Comparison of ENCODE assay signal across 8 cellular contexts in genomic region chr3:158110658-158111018, GRCh38. TPM values are rescaled to one million over a fixed set of nuclear protein-coding genes. Genes with fewer than 3 reads are reported as not detected.
A peak's percentile ranks its signal among the peaks of the same experiment; 100 is the strongest.
DNase-seq lines count a peak whose midpoint lies in the region; ATAC-seq and TF ChIP-seq lines count a peak whose summit lies in the region.

No MANE protein-coding gene starts in this region.

- peaks cover 4 to 13% (median 7%) of the 10 kb centered on the region in 3 donors for H3K9me3 Mint-ChIP-seq in T-cell

- ATAC-seq in left cardiac atrium (no peak), T-cell (replicated peaks in 1 of 4) (peak in 1 of 4 experiments; percentile 18)

- H3K4me3 Mint-ChIP-seq in T-cell: peak overlapping the region; percentile 89 to 96 (median 89)

- no peaks in the 10 kb centered on the region for H3K9me3 ChIP-seq in cardiac muscle cell (ENCODE audit: low read depth)

- peaks cover 41% of the 10 kb centered on the region for H3K27me3 ChIP-seq in cardiac muscle cell

- CTCF ChIA-PET in T-cell (lab: Charles Lee): interaction anchor here (0.6 to 1.2 kb wide), 4 partner anchors 11 to 691 kb away, joined by 3 to 8 read pairs (median 4); partner anchors contain the start of genes GFM1 (in 1 of the 2) and MFSD1 (in 1 of the 2)

- H3K4me3 ChIP-seq in cardiac muscle cell (peak overlapping the region; percentile 79), iPS-11a (ENCODE audit: low read depth, low read length) (peak overlapping the region; percentile 89)

- H3K4me1 ChIP-seq in cardiac muscle cell (ENCODE audit: low read depth): no peaks in the 10 kb centered on the region

- DNase-seq in cardiac muscle cell (ENCODE audit: low read depth in 1 of 2, low spot score in 1 of 2) (no peak), left cardiac atrium (no peak), T-cell (no peak), substantia nigra (lab: John Stamatoyannopoulos, UW) (no peak), hypothalamus (lab: John Stamatoyannopoulos, UW) (no peak), NCI-H510A (lab: John Stamatoyannopoulos, UW) (no peak)
- no peak for DNase-seq in stimulated activated CD4-positive, alpha-beta T cell treated with anti-CD3 and anti-CD28 coated beads, Interleukin-4, amount 100 ng/mL, for 1 hour

- H3K36me3 Mint-ChIP-seq in T-cell: peaks cover 14% of the 10 kb centered on the region

- peaks cover 33 to 34% of the 10 kb centered on the region in 2 donors for H3K27me3 Mint-ChIP-seq in T-cell

- H3K4me1 Mint-ChIP-seq in T-cell: peaks cover 65 to 77% (median 68%) of the 10 kb centered on the region in 3 donors

- POLR2A ChIA-PET in T-cell (lab: Charles Lee): interaction anchor here in 1 of 2 donors (0.7 kb wide), 1 partner anchor 1445 kb away, joined by 4 read pairs; no protein-coding TSS in a partner anchor

- no peak for TF ChIP-seq CTCF in cardiac muscle cell (IDR thresholded peaks at IDR 0.05; ENCODE audit: low read depth, low read length)

- H3K27ac ChIP-seq in cardiac muscle cell (peak overlapping the region; percentile 89), substantia nigra (ENCODE audit: low read depth, low read length, poor library complexity, severe bottlenecking) (peak overlapping the region; percentile 52)

- no peaks in the 10 kb centered on the region for H3K36me3 ChIP-seq in cardiac muscle cell

- H3K27ac Mint-ChIP-seq in T-cell: peak overlapping the region; percentile 36 to 73

- intact Hi-C loops in left cardiac atrium (cut with DNase I): loop anchor here in 1 of 2 donors (5.0 kb wide), 1 partner anchor 322 kb away; no protein-coding TSS in a partner anchor

RNA-seq across cellular contexts. Expression of gene RSRC1, which starts 0.7 kb away (rescaled TPM):
- total RNA-seq in cardiac muscle cell (28.9 and 55.9 TPM in 2 replicates), left cardiac atrium (10 to 100 TPM; 22.6 to 23.6 TPM), T-cell (10 to 100 TPM; 29.9 to 35.0 (median 31.1) TPM)
- polyA plus RNA-seq in cardiac muscle cell: 23.6 and 24.8 TPM in 2 replicates

RNA-seq across cellular contexts. Expression of gene SHOX2, which starts 4.4 kb away (rescaled TPM):
- total RNA-seq in cardiac muscle cell: 0.14 and 1.5 TPM in 2 replicates
- 0.44 TPM in 1 of 2 replicates, not detected in the other for polyA plus RNA-seq in cardiac muscle cell
- total RNA-seq in left cardiac atrium: 1 to 10 TPM; 1.5 to 3.5 TPM
- total RNA-seq in T-cell: not detected
